ENCODE assay signal across 1 cellular context in the genomic region with DNA sequence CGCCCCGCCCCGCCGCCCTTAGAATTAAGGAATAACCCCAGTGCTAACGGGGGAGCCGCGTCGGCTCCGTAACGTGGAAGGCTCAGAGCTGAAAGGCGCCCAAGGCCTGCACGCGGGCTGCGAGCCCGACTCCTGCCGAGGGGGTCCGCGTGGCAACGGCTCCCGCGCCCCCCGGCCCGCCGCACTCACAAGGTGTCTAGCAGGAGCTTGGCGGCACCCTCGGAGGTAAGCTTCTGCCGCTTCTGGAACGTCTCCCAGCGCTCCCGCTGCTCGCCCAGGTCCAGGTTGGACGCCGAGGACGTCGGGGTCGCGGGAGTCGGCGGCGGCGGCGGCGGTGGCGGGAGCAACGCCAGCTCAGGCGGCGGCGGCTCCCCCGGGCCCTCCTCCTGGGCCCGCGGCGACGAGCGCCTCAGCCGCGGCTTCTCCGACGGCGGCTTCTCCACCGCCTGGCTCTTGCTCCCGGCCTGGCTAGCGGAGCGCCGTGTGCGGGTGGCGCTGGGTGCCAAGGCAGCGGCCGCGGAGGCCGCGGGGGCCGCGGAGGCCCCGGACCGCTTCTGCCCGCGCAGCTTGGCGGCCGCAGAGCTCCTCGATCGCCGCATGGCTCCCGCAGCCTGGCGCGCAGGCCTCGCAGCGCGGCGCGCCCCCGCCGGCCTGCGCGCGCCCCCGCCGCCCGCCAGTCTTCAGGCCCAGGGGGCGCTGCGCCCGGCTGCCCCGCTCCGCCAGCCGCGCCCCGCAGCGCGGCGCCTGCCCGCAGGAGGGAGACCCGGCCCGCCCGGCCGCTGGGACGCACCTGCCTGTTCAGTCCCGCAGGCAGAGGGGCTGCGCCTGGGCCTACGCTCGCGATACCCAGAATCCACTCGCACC.
TF ChIP-seq lines count a peak whose summit lies in the region.

A gene (minus strand): TSS at position 632 of the 864 bp plus-strand sequence. CDS start 33 bp downstream, at position 599.

TF ChIP-seq in WTC11, 78 proteins besides CTCF, POLR2A, EP300 and RAD21 (continued from another document and continues in another):
- TF ChIP-seq, protein P1, sequence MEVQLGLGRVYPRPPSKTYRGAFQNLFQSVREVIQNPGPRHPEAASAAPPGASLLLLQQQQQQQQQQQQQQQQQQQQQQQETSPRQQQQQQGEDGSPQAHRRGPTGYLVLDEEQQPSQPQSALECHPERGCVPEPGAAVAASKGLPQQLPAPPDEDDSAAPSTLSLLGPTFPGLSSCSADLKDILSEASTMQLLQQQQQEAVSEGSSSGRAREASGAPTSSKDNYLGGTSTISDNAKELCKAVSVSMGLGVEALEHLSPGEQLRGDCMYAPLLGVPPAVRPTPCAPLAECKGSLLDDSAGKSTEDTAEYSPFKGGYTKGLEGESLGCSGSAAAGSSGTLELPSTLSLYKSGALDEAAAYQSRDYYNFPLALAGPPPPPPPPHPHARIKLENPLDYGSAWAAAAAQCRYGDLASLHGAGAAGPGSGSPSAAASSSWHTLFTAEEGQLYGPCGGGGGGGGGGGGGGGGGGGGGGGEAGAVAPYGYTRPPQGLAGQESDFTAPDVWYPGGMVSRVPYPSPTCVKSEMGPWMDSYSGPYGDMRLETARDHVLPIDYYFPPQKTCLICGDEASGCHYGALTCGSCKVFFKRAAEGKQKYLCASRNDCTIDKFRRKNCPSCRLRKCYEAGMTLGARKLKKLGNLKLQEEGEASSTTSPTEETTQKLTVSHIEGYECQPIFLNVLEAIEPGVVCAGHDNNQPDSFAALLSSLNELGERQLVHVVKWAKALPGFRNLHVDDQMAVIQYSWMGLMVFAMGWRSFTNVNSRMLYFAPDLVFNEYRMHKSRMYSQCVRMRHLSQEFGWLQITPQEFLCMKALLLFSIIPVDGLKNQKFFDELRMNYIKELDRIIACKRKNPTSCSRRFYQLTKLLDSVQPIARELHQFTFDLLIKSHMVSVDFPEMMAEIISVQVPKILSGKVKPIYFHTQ (CRISPR knock-in tag; IDR thresholded peaks at IDR 0.05) = no peak
- no peak for TF ChIP-seq GRHL2 (CRISPR knock-in tag; IDR thresholded peaks at IDR 0.05; ENCODE audit: insufficient replicate concordance, severe bottlenecking)
- TF ChIP-seq ZNF671 (CRISPR knock-in tag; IDR thresholded peaks at IDR 0.05) = no peak
- TF ChIP-seq, protein P2, sequence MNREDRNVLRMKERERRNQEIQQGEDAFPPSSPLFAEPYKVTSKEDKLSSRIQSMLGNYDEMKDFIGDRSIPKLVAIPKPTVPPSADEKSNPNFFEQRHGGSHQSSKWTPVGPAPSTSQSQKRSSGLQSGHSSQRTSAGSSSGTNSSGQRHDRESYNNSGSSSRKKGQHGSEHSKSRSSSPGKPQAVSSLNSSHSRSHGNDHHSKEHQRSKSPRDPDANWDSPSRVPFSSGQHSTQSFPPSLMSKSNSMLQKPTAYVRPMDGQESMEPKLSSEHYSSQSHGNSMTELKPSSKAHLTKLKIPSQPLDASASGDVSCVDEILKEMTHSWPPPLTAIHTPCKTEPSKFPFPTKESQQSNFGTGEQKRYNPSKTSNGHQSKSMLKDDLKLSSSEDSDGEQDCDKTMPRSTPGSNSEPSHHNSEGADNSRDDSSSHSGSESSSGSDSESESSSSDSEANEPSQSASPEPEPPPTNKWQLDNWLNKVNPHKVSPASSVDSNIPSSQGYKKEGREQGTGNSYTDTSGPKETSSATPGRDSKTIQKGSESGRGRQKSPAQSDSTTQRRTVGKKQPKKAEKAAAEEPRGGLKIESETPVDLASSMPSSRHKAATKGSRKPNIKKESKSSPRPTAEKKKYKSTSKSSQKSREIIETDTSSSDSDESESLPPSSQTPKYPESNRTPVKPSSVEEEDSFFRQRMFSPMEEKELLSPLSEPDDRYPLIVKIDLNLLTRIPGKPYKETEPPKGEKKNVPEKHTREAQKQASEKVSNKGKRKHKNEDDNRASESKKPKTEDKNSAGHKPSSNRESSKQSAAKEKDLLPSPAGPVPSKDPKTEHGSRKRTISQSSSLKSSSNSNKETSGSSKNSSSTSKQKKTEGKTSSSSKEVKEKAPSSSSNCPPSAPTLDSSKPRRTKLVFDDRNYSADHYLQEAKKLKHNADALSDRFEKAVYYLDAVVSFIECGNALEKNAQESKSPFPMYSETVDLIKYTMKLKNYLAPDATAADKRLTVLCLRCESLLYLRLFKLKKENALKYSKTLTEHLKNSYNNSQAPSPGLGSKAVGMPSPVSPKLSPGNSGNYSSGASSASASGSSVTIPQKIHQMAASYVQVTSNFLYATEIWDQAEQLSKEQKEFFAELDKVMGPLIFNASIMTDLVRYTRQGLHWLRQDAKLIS (CRISPR knock-in tag; IDR thresholded peaks at IDR 0.05; ENCODE audit: borderline replicate concordance) = no peak
- TF ChIP-seq, protein P3, sequence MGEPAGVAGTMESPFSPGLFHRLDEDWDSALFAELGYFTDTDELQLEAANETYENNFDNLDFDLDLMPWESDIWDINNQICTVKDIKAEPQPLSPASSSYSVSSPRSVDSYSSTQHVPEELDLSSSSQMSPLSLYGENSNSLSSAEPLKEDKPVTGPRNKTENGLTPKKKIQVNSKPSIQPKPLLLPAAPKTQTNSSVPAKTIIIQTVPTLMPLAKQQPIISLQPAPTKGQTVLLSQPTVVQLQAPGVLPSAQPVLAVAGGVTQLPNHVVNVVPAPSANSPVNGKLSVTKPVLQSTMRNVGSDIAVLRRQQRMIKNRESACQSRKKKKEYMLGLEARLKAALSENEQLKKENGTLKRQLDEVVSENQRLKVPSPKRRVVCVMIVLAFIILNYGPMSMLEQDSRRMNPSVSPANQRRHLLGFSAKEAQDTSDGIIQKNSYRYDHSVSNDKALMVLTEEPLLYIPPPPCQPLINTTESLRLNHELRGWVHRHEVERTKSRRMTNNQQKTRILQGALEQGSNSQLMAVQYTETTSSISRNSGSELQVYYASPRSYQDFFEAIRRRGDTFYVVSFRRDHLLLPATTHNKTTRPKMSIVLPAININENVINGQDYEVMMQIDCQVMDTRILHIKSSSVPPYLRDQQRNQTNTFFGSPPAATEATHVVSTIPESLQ (CRISPR knock-in tag; IDR thresholded peaks at IDR 0.05) = no peak
- no peak for TF ChIP-seq NFE2L1 (CRISPR knock-in tag; IDR thresholded peaks at IDR 0.05)
- TF ChIP-seq RELA (CRISPR knock-in tag; IDR thresholded peaks at IDR 0.05; ENCODE audit: borderline replicate concordance) = peak; percentile 47; the same call in 1 of the 2 replicates
- no peak for TF ChIP-seq NFYB (CRISPR knock-in tag; conservative IDR thresholded peaks at IDR 0.05; ENCODE audit: low read depth)
- no peak for TF ChIP-seq ZNF317 (CRISPR knock-in tag; IDR thresholded peaks at IDR 0.05; ENCODE audit: borderline replicate concordance, low read depth)
- peak; percentile 83 for TF ChIP-seq TP53 (CRISPR knock-in tag; IDR thresholded peaks at IDR 0.05)
- TF ChIP-seq, protein P4, sequence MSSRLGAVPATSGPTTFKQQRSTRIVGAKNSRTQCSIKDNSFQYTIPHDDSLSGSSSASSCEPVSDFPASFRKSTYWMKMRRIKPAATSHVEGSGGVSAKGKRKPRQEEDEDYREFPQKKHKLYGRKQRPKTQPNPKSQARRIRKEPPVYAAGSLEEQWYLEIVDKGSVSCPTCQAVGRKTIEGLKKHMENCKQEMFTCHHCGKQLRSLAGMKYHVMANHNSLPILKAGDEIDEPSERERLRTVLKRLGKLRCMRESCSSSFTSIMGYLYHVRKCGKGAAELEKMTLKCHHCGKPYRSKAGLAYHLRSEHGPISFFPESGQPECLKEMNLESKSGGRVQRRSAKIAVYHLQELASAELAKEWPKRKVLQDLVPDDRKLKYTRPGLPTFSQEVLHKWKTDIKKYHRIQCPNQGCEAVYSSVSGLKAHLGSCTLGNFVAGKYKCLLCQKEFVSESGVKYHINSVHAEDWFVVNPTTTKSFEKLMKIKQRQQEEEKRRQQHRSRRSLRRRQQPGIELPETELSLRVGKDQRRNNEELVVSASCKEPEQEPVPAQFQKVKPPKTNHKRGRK (CRISPR knock-in tag; IDR thresholded peaks at IDR 0.05; ENCODE audit: borderline replicate concordance) = no peak
- TF ChIP-seq SMAD4 (CRISPR knock-in tag; IDR thresholded peaks at IDR 0.05) = no peak
- TF ChIP-seq SP1 (CRISPR knock-in tag; conservative IDR thresholded peaks at IDR 0.05) = no peak
- 0 out of 2 replicates have a peak, but pooled peaks have one; percentile 29 for TF ChIP-seq ZBTB21 (CRISPR knock-in tag; IDR thresholded peaks at IDR 0.05; ENCODE audit: borderline replicate concordance)
- no peak for TF ChIP-seq CREB1 (CRISPR knock-in tag; IDR thresholded peaks at IDR 0.05)
- TF ChIP-seq ESRRA (CRISPR knock-in tag; IDR thresholded peaks at IDR 0.05; ENCODE audit: borderline replicate concordance) = no peak; the same call in 1 of the 2 replicates
- no peak for TF ChIP-seq ZNF263 (CRISPR knock-in tag; IDR thresholded peaks at IDR 0.05; ENCODE audit: low read depth)
- TF ChIP-seq, protein P5, sequence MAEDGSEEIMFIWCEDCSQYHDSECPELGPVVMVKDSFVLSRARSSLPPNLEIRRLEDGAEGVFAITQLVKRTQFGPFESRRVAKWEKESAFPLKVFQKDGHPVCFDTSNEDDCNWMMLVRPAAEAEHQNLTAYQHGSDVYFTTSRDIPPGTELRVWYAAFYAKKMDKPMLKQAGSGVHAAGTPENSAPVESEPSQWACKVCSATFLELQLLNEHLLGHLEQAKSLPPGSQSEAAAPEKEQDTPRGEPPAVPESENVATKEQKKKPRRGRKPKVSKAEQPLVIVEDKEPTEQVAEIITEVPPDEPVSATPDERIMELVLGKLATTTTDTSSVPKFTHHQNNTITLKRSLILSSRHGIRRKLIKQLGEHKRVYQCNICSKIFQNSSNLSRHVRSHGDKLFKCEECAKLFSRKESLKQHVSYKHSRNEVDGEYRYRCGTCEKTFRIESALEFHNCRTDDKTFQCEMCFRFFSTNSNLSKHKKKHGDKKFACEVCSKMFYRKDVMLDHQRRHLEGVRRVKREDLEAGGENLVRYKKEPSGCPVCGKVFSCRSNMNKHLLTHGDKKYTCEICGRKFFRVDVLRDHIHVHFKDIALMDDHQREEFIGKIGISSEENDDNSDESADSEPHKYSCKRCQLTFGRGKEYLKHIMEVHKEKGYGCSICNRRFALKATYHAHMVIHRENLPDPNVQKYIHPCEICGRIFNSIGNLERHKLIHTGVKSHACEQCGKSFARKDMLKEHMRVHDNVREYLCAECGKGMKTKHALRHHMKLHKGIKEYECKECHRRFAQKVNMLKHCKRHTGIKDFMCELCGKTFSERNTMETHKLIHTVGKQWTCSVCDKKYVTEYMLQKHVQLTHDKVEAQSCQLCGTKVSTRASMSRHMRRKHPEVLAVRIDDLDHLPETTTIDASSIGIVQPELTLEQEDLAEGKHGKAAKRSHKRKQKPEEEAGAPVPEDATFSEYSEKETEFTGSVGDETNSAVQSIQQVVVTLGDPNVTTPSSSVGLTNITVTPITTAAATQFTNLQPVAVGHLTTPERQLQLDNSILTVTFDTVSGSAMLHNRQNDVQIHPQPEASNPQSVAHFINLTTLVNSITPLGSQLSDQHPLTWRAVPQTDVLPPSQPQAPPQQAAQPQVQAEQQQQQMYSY (CRISPR knock-in tag; IDR thresholded peaks at IDR 0.05) = no peak
- TF ChIP-seq, protein P6, sequence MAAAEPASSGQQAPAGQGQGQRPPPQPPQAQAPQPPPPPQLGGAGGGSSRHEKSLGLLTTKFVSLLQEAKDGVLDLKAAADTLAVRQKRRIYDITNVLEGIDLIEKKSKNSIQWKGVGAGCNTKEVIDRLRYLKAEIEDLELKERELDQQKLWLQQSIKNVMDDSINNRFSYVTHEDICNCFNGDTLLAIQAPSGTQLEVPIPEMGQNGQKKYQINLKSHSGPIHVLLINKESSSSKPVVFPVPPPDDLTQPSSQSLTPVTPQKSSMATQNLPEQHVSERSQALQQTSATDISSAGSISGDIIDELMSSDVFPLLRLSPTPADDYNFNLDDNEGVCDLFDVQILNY (CRISPR knock-in tag; IDR thresholded peaks at IDR 0.05) = no peak; the same call in 1 of the 2 replicates
- TF ChIP-seq, protein P7, sequence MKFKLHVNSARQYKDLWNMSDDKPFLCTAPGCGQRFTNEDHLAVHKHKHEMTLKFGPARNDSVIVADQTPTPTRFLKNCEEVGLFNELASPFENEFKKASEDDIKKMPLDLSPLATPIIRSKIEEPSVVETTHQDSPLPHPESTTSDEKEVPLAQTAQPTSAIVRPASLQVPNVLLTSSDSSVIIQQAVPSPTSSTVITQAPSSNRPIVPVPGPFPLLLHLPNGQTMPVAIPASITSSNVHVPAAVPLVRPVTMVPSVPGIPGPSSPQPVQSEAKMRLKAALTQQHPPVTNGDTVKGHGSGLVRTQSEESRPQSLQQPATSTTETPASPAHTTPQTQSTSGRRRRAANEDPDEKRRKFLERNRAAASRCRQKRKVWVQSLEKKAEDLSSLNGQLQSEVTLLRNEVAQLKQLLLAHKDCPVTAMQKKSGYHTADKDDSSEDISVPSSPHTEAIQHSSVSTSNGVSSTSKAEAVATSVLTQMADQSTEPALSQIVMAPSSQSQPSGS (CRISPR knock-in tag; IDR thresholded peaks at IDR 0.05; ENCODE audit: borderline replicate concordance, low read depth) = no peak
- TF ChIP-seq GTF2I (CRISPR knock-in tag; conservative IDR thresholded peaks at IDR 0.05) = no peak
- TF ChIP-seq, protein P8, sequence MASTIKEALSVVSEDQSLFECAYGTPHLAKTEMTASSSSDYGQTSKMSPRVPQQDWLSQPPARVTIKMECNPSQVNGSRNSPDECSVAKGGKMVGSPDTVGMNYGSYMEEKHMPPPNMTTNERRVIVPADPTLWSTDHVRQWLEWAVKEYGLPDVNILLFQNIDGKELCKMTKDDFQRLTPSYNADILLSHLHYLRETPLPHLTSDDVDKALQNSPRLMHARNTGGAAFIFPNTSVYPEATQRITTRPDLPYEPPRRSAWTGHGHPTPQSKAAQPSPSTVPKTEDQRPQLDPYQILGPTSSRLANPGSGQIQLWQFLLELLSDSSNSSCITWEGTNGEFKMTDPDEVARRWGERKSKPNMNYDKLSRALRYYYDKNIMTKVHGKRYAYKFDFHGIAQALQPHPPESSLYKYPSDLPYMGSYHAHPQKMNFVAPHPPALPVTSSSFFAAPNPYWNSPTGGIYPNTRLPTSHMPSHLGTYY (CRISPR knock-in tag; IDR thresholded peaks at IDR 0.05) = no peak
- no peak for TF ChIP-seq NR1H2 (CRISPR knock-in tag; IDR thresholded peaks at IDR 0.05)
- TF ChIP-seq, protein P9, sequence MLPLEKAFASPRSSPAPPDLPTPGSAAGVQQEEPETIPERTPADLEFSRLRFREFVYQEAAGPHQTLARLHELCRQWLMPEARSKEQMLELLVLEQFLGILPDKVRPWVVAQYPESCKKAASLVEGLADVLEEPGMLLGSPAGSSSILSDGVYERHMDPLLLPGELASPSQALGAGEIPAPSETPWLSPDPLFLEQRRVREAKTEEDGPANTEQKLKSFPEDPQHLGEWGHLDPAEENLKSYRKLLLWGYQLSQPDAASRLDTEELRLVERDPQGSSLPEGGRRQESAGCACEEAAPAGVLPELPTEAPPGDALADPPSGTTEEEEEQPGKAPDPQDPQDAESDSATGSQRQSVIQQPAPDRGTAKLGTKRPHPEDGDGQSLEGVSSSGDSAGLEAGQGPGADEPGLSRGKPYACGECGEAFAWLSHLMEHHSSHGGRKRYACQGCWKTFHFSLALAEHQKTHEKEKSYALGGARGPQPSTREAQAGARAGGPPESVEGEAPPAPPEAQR (CRISPR knock-in tag; IDR thresholded peaks at IDR 0.05) = no peak
- TF ChIP-seq MYBL2 (CRISPR knock-in tag; IDR thresholded peaks at IDR 0.05) = 0 out of 2 replicates have a peak, but pooled peaks have one; percentile 62
- no peak for TF ChIP-seq SOX15 (CRISPR knock-in tag; IDR thresholded peaks at IDR 0.05)
- no peak for TF ChIP-seq ELF4 (CRISPR knock-in tag; IDR thresholded peaks at IDR 0.05; ENCODE audit: low read depth)
- no peak for TF ChIP-seq JUN (CRISPR knock-in tag; IDR thresholded peaks at IDR 0.05)
- no peak for TF ChIP-seq HMGA2 (CRISPR knock-in tag; IDR thresholded peaks at IDR 0.05)
- 0 out of 2 replicates have a peak, but pooled peaks have one; percentile 47 for TF ChIP-seq ZNF138 (CRISPR knock-in tag; conservative IDR thresholded peaks at IDR 0.05)
- no peak for TF ChIP-seq ZNF219 (CRISPR knock-in tag; IDR thresholded peaks at IDR 0.05; ENCODE audit: borderline replicate concordance)
- no peak for TF ChIP-seq CREM (CRISPR knock-in tag; IDR thresholded peaks at IDR 0.05)
- TF ChIP-seq KAT7 (CRISPR knock-in tag; IDR thresholded peaks at IDR 0.05; ENCODE audit: borderline replicate concordance) = no peak; the same call in 1 of the 2 replicates
- TF ChIP-seq ZNF121 (CRISPR knock-in tag; IDR thresholded peaks at IDR 0.05) = no peak
- no peak for TF ChIP-seq TEAD4 (CRISPR knock-in tag; IDR thresholded peaks at IDR 0.05)
- peak; percentile 64; the same call in 1 of the 2 replicates for TF ChIP-seq ZNF423 (CRISPR knock-in tag; IDR thresholded peaks at IDR 0.05)
